Comparison of ENCODE assay signal across 10 cellular contexts in the genomic region with DNA sequence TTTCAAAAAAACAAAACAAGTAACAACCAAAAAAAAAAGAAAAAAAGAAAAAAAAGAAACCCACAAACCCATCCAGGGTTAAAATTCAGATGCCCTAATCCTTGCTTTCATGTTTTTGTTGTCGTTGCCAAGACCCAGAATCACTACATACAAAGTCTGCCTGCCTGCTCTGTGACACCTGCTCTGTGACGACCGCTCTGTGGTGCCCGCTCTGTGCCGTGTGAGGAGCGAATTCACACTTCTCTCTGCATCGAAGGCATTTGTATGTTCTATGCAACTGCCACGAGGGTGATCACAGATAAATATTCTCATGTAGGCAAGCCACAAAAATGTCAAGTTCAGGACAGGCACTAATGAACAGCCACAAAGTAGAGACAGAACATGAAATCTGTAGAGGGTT.
A peak's percentile ranks its signal among the peaks of the same experiment; 100 is the strongest.
DNase-seq lines count a peak whose midpoint lies in the region; ATAC-seq, FAIRE-seq and TF ChIP-seq lines count a peak whose summit lies in the region.
"Had no signal": no experiment of that assay in that cellular context is flagged by ENCODE, and none has a peak within 500 bp of the region (broad histone marks: within the 10 kb centered on the region; RNA-seq: fewer than 3 reads in every experiment).

No MANE protein-coding gene starts in this region.

- no peak for ATAC-seq in heart left ventricle
- no peak for ATAC-seq in gastroesophageal sphincter
- no peak for ATAC-seq in pancreas

- TF ChIP-seq CTCF in left ventricle myocardium inferior (IDR thresholded peaks at IDR 0.05; ENCODE audit: borderline replicate concordance), result no peak
- TF ChIP-seq CTCF in heart left ventricle (IDR thresholded peaks at IDR 0.05), result no peak
- no peak for TF ChIP-seq CTCF in gastroesophageal sphincter (IDR thresholded peaks at IDR 0.05)
- no peak for TF ChIP-seq CTCF in vagina (IDR thresholded peaks at IDR 0.05)
- TF ChIP-seq CTCF in pancreas (IDR thresholded peaks at IDR 0.05), result no peak

- TF ChIP-seq POLR2A in heart left ventricle (IDR thresholded peaks at IDR 0.05), result no peak
- TF ChIP-seq POLR2A in gastroesophageal sphincter (IDR thresholded peaks at IDR 0.05), result no peak
- TF ChIP-seq POLR2A in vagina (IDR thresholded peaks at IDR 0.05), result no peak

- WGBS in heart left ventricle, 4 donors, result 77 to 84% (median 82%) methylated on average over 8 of the region's 8 CpGs
- 79 to 86% methylated on average over 5 to 8 of the region's 8 CpGs for WGBS in gastroesophageal sphincter (ENCODE audit: low coverage in 1 of 2), 2 donors
- 82 to 83% methylated on average over 8 of the region's 8 CpGs for WGBS in pancreas, 2 donors

- H3K4me1 ChIP-seq in left ventricle myocardium inferior (peaks cover 41% of the 10 kb centered on the region), heart left ventricle (peaks cover 0 to 31% (median 8%) of the 10 kb centered on the region in 12 donors), gastroesophageal sphincter (peaks cover 0 to 32% (median 2%) of the 10 kb centered on the region in 3 donors), vagina (peaks cover 38% of the 10 kb centered on the region), pancreas (no peaks in the 10 kb centered on the region)

- H3K27ac ChIP-seq in left ventricle myocardium inferior (replicated peaks) (peak overlapping the region; percentile 62), heart left ventricle (peak overlapping the region in 3 of 12 donors; percentile 3 to 38 (median 27)), gastroesophageal sphincter (peak overlapping the region in 3 of 4 donors; percentile 37 to 43 (median 38)), vagina (peak overlapping the region; percentile 77), pancreas (no peak overlapping the region)

- H3K27me3 ChIP-seq in left ventricle myocardium inferior (ENCODE audit: low read depth) (no peaks in the 10 kb centered on the region), heart left ventricle (no peaks in the 10 kb centered on the region), gastroesophageal sphincter (no peaks in the 10 kb centered on the region), vagina (no peaks in the 10 kb centered on the region), pancreas (no peaks in the 10 kb centered on the region)

- no peaks in the 10 kb centered on the region for H3K9me3 ChIP-seq in left ventricle myocardium inferior (replicated peaks)
- no peaks in the 10 kb centered on the region for H3K9me3 ChIP-seq in heart left ventricle
- no peaks in the 10 kb centered on the region for H3K9me3 ChIP-seq in gastroesophageal sphincter
- H3K9me3 ChIP-seq in vagina, result no peaks in the 10 kb centered on the region
- H3K9me3 ChIP-seq in pancreas, result no peaks in the 10 kb centered on the region

- FAIRE-seq in pancreas (lab: Jason Lieb, UNC), result no peak
- FAIRE-seq: kidney had no signal

- peaks cover 34% of the 10 kb centered on the region for H3K36me3 ChIP-seq in left ventricle myocardium inferior
- H3K36me3 ChIP-seq in heart left ventricle, result peaks cover 0 to 52% (median 34%) of the 10 kb centered on the region in 9 donors
- H3K36me3 ChIP-seq in gastroesophageal sphincter, result peaks cover 0 to 47% of the 10 kb centered on the region in 2 donors
- peaks cover 0 to 28% of the 10 kb centered on the region in 2 donors for H3K36me3 ChIP-seq in vagina
- peaks cover 0 to 17% (median 9%) of the 10 kb centered on the region in 3 donors for H3K36me3 ChIP-seq in pancreas

- H3K4me3 ChIP-seq in left ventricle myocardium inferior, result no peak overlapping the region
- H3K4me3 ChIP-seq in heart left ventricle, result no peak overlapping the region
- H3K4me3 ChIP-seq in gastroesophageal sphincter, result no peak overlapping the region
- H3K4me3 ChIP-seq in vagina, result no peak overlapping the region
- no peak overlapping the region for H3K4me3 ChIP-seq in pancreas

- DNase-seq in left ventricle myocardium inferior (no peak), heart left ventricle (no peak), NAMALWA (ENCODE audit: low spot score) (peak; percentile 97), vagina (ENCODE audit: extremely low spot score in 2 of 2) (no peak), NCI-H2107 (lab: John Stamatoyannopoulos, UW) (no peak), pancreas (no peak), ecto neural progenitor cell (ENCODE audit: low spot score) (no peak)
- DNase-seq: AML-193, kidney had no signal

- intact Hi-C loops in left ventricle myocardium inferior (cut with micrococcal nuclease), result no loop called here
- intact Hi-C loops in heart left ventricle (cut with DNase I), result no loop called here
- intact Hi-C loops in vagina (cut with DNase I), result no loop called here
- intact Hi-C loops in pancreas (cut with DNase I), result no loop called here

- TF ChIP-seq EP300 in gastroesophageal sphincter (IDR thresholded peaks at IDR 0.05), result no peak

Comparison
In these comparisons a context has a peak if more than half of its experiments do, and no peak if none do; other contexts are left out.
1. H3K27ac ChIP-seq: peak in left ventricle myocardium inferior (single experiment), gastroesophageal sphincter (3 of 4) and vagina (single experiment); none in pancreas (0 of 4).